In the genomic region with DNA sequence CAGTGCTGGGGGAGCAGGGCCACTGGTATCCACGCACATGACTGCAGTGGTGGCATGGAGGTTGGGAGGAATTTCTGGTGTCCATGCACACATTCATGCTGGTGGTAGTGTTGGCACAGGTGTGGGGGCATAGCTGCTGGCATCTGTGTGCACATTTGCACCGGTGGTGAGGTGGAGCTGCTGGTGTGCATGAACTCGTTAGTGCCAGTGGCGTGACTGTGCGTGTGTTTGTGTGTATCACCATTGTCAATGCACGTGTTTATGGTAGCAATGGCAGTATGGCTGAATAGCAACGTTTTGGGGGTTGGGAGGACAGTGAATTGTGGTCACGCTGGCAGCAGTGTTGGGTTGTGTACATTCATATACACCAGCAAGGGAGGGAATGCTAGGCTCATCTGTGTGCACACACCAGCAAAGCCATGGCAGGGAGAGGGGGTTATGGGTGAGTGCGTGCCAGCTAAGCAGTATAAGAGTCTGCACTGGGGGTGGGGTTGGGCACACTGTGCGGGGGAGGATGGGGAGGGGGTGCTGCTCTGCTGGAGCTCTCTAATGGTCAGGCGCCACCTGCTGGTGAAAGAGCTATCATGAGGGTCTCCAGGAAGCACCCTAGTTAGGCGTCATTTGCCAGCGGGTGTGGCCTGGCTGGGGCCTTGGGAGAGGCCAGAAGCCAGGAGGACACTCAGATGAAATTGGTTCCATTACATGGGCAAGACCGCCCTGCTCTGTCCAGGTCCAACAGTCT, we compare ENCODE assay signal across 8 cellular contexts.
A peak's percentile ranks its signal among the peaks of the same experiment; 100 is the strongest.
DNase-seq lines count a peak whose midpoint lies in the region; ATAC-seq and TF ChIP-seq lines count a peak whose summit lies in the region.

No MANE protein-coding gene starts in this region.

- DNase-seq in activated effector memory CD4-positive, alpha-beta T cell treated with anti-CD3 and anti-CD28 coated beads, Interleukin-2, amount 50 U/mL, for 16 hours, result peak; percentile 63
- no peak for DNase-seq in activated effector memory CD4-positive, alpha-beta T cell treated with Interleukin-2 at 50 U/mL for 16 hours
- DNase-seq in NB4 (ENCODE audit: low read depth) (peak; percentile 47), foreskin keratinocyte (no peak), NCI-H1694 treated with DMSO at 0.1 percent for 48 hours (lab: John Stamatoyannopoulos, UW) (no peak)
- DNase-seq in stimulated activated CD8-positive, alpha-beta memory T cell treated with anti-CD3 and anti-CD28 coated beads, Interleukin-4, amount 100 ng/mL, for 48 hours, result peak; percentile 42
- DNase-seq in activated naive CD4-positive, alpha-beta T cell treated with Interleukin-2 at 50 U/mL for 16 hours, result no peak

- TF ChIP-seq CTCF in NB4 (IDR thresholded peaks at IDR 0.05; ENCODE audit: low read depth, low read length) (peak; percentile 47), foreskin keratinocyte (conservative IDR thresholded peaks at IDR 0.05) (peak; percentile 12)

- no peak for TF ChIP-seq POLR2A in NB4 (IDR thresholded peaks at IDR 0.05; ENCODE audit: extremely low read depth, insufficient read length)

- H3K4me3 ChIP-seq in NB4 (ENCODE audit: low read depth, low read length), result no peak overlapping the region

- ATAC-seq in foreskin keratinocyte (no peak), HG02852 (IDR thresholded peaks at IDR 0.05; ENCODE audit: unreplicated experiment) (no peak)

- H3K4me1 ChIP-seq in foreskin keratinocyte, result no peaks in the 10 kb centered on the region

- H3K27ac ChIP-seq in foreskin keratinocyte, result no peak overlapping the region

- H3K27me3 ChIP-seq in foreskin keratinocyte, result no peaks in the 10 kb centered on the region

Comparison
In these comparisons a context has a peak if more than half of its experiments do, and no peak if none do; other contexts are left out.
1. DNase-seq: peak in activated effector memory CD4-positive, alpha-beta T cell treated with anti-CD3 and anti-CD28 coated beads, Interleukin-2, amount 50 U/mL, for 16 hours (single experiment), NB4 (single experiment) and stimulated activated CD8-positive, alpha-beta memory T cell treated with anti-CD3 and anti-CD28 coated beads, Interleukin-4, amount 100 ng/mL, for 48 hours (single experiment); none in activated effector memory CD4-positive, alpha-beta T cell treated with Interleukin-2 at 50 U/mL for 16 hours (single experiment), foreskin keratinocyte (0 of 2), NCI-H1694 treated with DMSO at 0.1 percent for 48 hours (single experiment) and activated naive CD4-positive, alpha-beta T cell treated with Interleukin-2 at 50 U/mL for 16 hours (single experiment).